Comparison of ENCODE assay signal across 35 cellular contexts in genomic region chr10:28020080-28020860, GRCh38. TPM values are rescaled to one million over a fixed set of nuclear protein-coding genes. Genes with fewer than 3 reads are reported as not detected.
"Had no signal": no experiment of that assay in that cellular context is flagged by ENCODE, and none has a peak within 500 bp of the region (broad histone marks: within the 10 kb centered on the region; RNA-seq: fewer than 3 reads in every experiment).

No MANE protein-coding gene starts in this region.

- FAIRE-seq: astrocyte, endothelial cell of umbilical vein, islet of Langerhans, urothelium cell line had no signal

- H3K79me2 ChIP-seq: parathyroid adenoma had no signal

- H3K36me3 ChIP-seq: brain microvascular endothelial cell, heart right ventricle, left lung, lower lobe of right lung, neural progenitor cell, transverse colon had no signal

- H3K9ac ChIP-seq: neural progenitor cell, parathyroid adenoma had no signal

- H3K4me1 ChIP-seq: heart right ventricle, left lung, lower lobe of right lung, neural progenitor cell, parathyroid adenoma, psoas muscle, testis, transverse colon had no signal

- H3K4me2 ChIP-seq: neural progenitor cell had no signal

- H3K9me3 ChIP-seq: heart right ventricle, left lung, lower lobe of right lung, psoas muscle, testis, transverse colon had no signal

- H3K27ac ChIP-seq: brain microvascular endothelial cell, heart right ventricle, left lung, lower lobe of right lung, neural progenitor cell, parathyroid adenoma, psoas muscle, skin epidermis, testis had no signal

- H2AFZ ChIP-seq: neural progenitor cell, parathyroid adenoma had no signal

- ATAC-seq: heart right ventricle; left lung; lower lobe of right lung; natural killer cell; psoas muscle; stimulated activated naive CD8-positive, alpha-beta T cell treated with anti-CD3 and anti-CD28 coated beads, Interleukin-15, Interleukin-2, amounts not matched to agents 100 U/mL and 50 U/mL, for 24 hours; T-helper 17 cell had no signal

- DNase-seq: activated CD4-positive, alpha-beta memory T cell treated with anti-CD3 and anti-CD28 coated beads for 36 hours; activated CD4-positive, alpha-beta T cell treated with anti-CD3 and anti-CD28 coated beads, Interleukin-2, amount 10 ng/mL, durations not matched to agents 24 days and 14 days; activated CD4-positive, CD25-positive, alpha-beta regulatory T cell treated with anti-CD3 and anti-CD28 coated beads, Interleukin-2, amount 50 U/mL, for 72 hours; activated CD8-positive, alpha-beta memory T cell treated with anti-CD3 and anti-CD28 coated beads, Interleukin-2, amount 50 U/mL, for 4 hours; activated effector memory CD4-positive, alpha-beta T cell treated with anti-CD3 and anti-CD28 coated beads, Interleukin-2, amount 50 U/mL, for 16 hours; activated naive CD4-positive, alpha-beta T cell treated with anti-CD3 and anti-CD28 coated beads, Interleukin-2, amount 10 ng/mL, durations not matched to agents 7 days and 5 days; activated naive CD8-positive, alpha-beta T cell treated with anti-CD3 and anti-CD28 coated beads, Interleukin-2, amount 10 ng/mL, durations not matched to agents 7 days and 5 days; activated T-cell treated with anti-CD3 and anti-CD28 coated beads, Interleukin-2, amount 50 U/mL, for 1 hour; amniotic stem cell; brain microvascular endothelial cell; caudate nucleus; cortex of kidney; foreskin melanocyte; heart right ventricle; left lung; lower lobe of right lung; mesenchymal stem cell; natural killer cell; occipital lobe; psoas muscle; stimulated activated CD4-positive, alpha-beta T cell treated with anti-CD3 and anti-CD28 coated beads, Interleukin-12 subunit alpha, Interleukin-12 subunit beta, amount 100 ng/mL, for 4 hours; stimulated activated CD4-positive, alpha-beta T cell treated with anti-CD3 and anti-CD28 coated beads, Interleukin-4, amount 100 ng/mL, for 1 hour; stimulated activated naive CD8-positive, alpha-beta T cell treated with anti-CD3 and anti-CD28 coated beads, Interleukin-15, Interleukin-2, amounts not matched to agents 100 U/mL and 50 U/mL, for 24 hours; T-helper 17 cell; T1000; testis; transverse colon had no signal

- H3K27me3 ChIP-seq: brain microvascular endothelial cell, heart right ventricle, left lung, neural progenitor cell, testis, transverse colon had no signal

- H3K4me3 ChIP-seq: heart right ventricle, left lung, lower lobe of right lung, neural progenitor cell, psoas muscle, skin epidermis, testis, transverse colon had no signal

RNA-seq across cellular contexts. Expression of gene ODAD2, which starts 21.4 kb away (rescaled TPM):
- total RNA-seq: activated CD4-positive, alpha-beta T cell treated with anti-CD3 and anti-CD28 coated beads, Interleukin-2, amount 10 ng/mL, durations not matched to agents 24 days and 14 days; activated naive CD8-positive, alpha-beta T cell treated with anti-CD3 and anti-CD28 coated beads, Interleukin-2, amount 10 ng/mL, durations not matched to agents 7 days and 5 days; activated T-helper 1 cell treated with anti-CD3 and anti-CD28 coated beads, Interleukin-12 subunit alpha, Interleukin-12 subunit beta, Interleukin-2, Interleukin-4 antibody, amounts not matched to agents 30 ng/mL and 10 ng/mL and 1 ng/mL, durations not matched to agents 14 hours and 24 hours and 36 hours; natural killer cell had no signal
- polyA plus RNA-seq: heart right ventricle had no signal
